ENCODE assay signal across 8 cellular contexts in the genomic region with DNA sequence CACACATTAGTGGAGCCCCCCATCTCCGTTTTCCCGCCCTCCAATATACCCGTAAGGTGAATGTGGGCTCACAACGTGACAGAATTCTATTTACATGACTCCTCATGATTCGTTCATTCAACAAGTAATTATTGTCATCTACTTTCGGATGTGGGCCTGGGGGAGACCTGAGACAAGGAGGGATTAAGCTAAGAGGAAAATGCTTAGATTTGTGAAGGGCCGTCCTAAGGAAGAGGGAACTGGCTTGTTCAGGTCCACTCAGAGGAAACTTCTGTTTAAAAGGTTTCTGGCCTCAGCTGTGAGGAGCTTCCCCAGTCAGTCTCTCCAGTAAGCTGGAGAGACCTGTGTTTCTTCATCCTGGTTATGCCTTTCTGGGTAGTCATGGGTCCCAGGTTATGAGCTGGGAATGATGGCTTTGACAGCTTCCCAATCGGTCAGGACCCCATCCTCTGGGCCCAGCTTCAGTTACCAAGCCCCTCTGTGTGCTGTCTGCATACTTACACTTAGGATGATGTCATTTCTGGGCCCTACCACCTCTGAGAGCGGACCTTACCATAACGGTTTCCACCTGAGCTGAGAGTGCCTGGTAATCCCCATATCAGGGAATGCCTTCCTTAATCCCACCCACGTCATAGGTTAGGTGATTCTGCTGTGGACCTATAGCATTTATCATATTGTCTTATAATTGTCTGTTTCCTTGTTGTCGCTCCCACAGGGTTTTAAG. TPM values are rescaled to one million over a fixed set of nuclear protein-coding genes. Genes with fewer than 3 reads are reported as not detected.
DNase-seq lines count a peak whose midpoint lies in the region; FAIRE-seq and TF ChIP-seq lines count a peak whose summit lies in the region.

No MANE protein-coding gene starts in this region.

- no peak overlapping the region for H2BK12ac ChIP-seq in H9 (ENCODE audit: insufficient read length, low read depth, low read length)
- H2BK12ac ChIP-seq in mesenchymal stem cell (ENCODE audit: low read length in 2 of 2), result no peak overlapping the region

- peak overlapping the region; percentile 88 for H2AFZ ChIP-seq in H9 (ENCODE audit: low read length)
- peak overlapping the region; percentile 73 for H2AFZ ChIP-seq in mesenchymal stem cell (ENCODE audit: low read depth, low read length)

- H3K9me3 ChIP-seq in H9 (ENCODE audit: control insufficient read depth, low read depth, low read length) (no peaks in the 10 kb centered on the region), mesenchymal stem cell (ENCODE audit: control insufficient read depth, low read length) (no peaks in the 10 kb centered on the region)

- H3K27ac ChIP-seq in H9 (ENCODE audit: insufficient read length, low read depth, low read length), result no peak overlapping the region
- no peak overlapping the region for H3K27ac ChIP-seq in mesenchymal stem cell (ENCODE audit: low read length, poor library complexity, severe bottlenecking)

- H4K8ac ChIP-seq in H9 (replicated peaks; ENCODE audit: insufficient read length, low read depth, low read length) (no peak overlapping the region), mesenchymal stem cell (ENCODE audit: low read length) (peak overlapping the region; percentile 89)

- no peaks in the 10 kb centered on the region for H3K27me3 ChIP-seq in H9 (ENCODE audit: insufficient read depth, low read length)
- H3K27me3 ChIP-seq in mesenchymal stem cell (ENCODE audit: control insufficient read depth in 1 of 2, insufficient read depth in 1 of 2, low read length in 2 of 2), result no peaks in the 10 kb centered on the region

- WGBS in H9 (ENCODE audit: extremely low coverage, insufficient read length, low lambda C conversion rate), result no CpG with 5 or more reads among the region's 12 CpGs
- 82% methylated on average over 11 of the region's 12 CpGs for WGBS in mesenchymal stem cell

- no peaks in the 10 kb centered on the region for H4K20me1 ChIP-seq in H9 (ENCODE audit: control insufficient read depth, insufficient read depth, insufficient read length)

- H3K4me3 ChIP-seq in mesenchymal stem cell (ENCODE audit: insufficient read depth in 1 of 2, low read depth in 1 of 2, low read length in 2 of 2), result peak overlapping the region in 1 of 2 experiments; percentile 86

- H3K79me2 ChIP-seq in H9 (ENCODE audit: insufficient read depth, low read length), result peaks cover 4% of the 10 kb centered on the region; the same call in 1 of the 2 replicates

- H3K9me3 Mint-ChIP-seq in H9, result no peaks in the 10 kb centered on the region
- H3K9me3 Mint-ChIP-seq in activated naive CD8-positive, alpha-beta T cell treated with anti-CD3 and anti-CD28 coated beads for 36 hours, result no peaks in the 10 kb centered on the region

- H2BK5ac ChIP-seq in H9 (ENCODE audit: insufficient read length, low read length), result no peak overlapping the region
- H2BK5ac ChIP-seq in mesenchymal stem cell (ENCODE audit: low read depth, low read length, poor library complexity, severe bottlenecking), result no peak overlapping the region

- H3K4me2 ChIP-seq in H9 (ENCODE audit: insufficient read depth, insufficient read length, low read length), result peak overlapping the region; percentile 15
- H3K4me2 ChIP-seq in mesenchymal stem cell (ENCODE audit: low read length, poor library complexity, severe bottlenecking), result peak overlapping the region; percentile 39

- peaks cover 0 to 5% (median 0%) of the 10 kb centered on the region in 3 experiments; a peak in 2 of 7 replicates for H3K36me3 Mint-ChIP-seq in H9 (ENCODE audit: insufficient read depth in 1 of 3, low read depth in 3 of 3)
- H3K36me3 Mint-ChIP-seq in activated naive CD8-positive, alpha-beta T cell treated with anti-CD3 and anti-CD28 coated beads for 36 hours, result peaks cover 6% of the 10 kb centered on the region

- H2BK15ac ChIP-seq in H9 (ENCODE audit: low read depth, low read length) (no peak overlapping the region), mesenchymal stem cell (ENCODE audit: low read depth, poor library complexity, severe bottlenecking) (no peak overlapping the region)

- H3K23ac ChIP-seq in H9 (ENCODE audit: insufficient read length, low read depth, low read length) (no peak overlapping the region), mesenchymal stem cell (ENCODE audit: low read length in 2 of 2) (no peak overlapping the region)

- H3K36me3 ChIP-seq in mesenchymal stem cell (ENCODE audit: control insufficient read depth in 1 of 2, insufficient read depth in 2 of 2, low read depth in 1 of 2, low read length in 2 of 2), result no peaks in the 10 kb centered on the region

- no peak overlapping the region for H3T11ph ChIP-seq in H9 (ENCODE audit: low read length)

- H3K18ac ChIP-seq in H9 (ENCODE audit: insufficient read length, low read depth, low read length) (no peak overlapping the region), mesenchymal stem cell (ENCODE audit: low read depth in 1 of 2, low read length in 2 of 2) (peak overlapping the region in 1 of 2 experiments; percentile 14)

- H2BK120ac ChIP-seq in H9 (ENCODE audit: low read depth, low read length, poor library complexity, severe bottlenecking), result no peak overlapping the region
- H2BK120ac ChIP-seq in mesenchymal stem cell (ENCODE audit: low read depth, low read length), result no peak overlapping the region

- peak overlapping the region in 2 of 3 experiments; percentile 69 to 72; a peak in 2 of 7 replicates for H3K27ac Mint-ChIP-seq in H9
- peak overlapping the region; percentile 80 for H3K27ac Mint-ChIP-seq in activated naive CD8-positive, alpha-beta T cell treated with anti-CD3 and anti-CD28 coated beads for 36 hours

- H3K4ac ChIP-seq in H9 (ENCODE audit: low read depth, low read length), result no peak overlapping the region
- peak overlapping the region in 1 of 2 experiments; percentile 2 for H3K4ac ChIP-seq in mesenchymal stem cell (ENCODE audit: low read depth in 1 of 2, low read length in 2 of 2)

- H2BK20ac ChIP-seq in H9 (ENCODE audit: low read depth, low read length, poor library complexity, severe bottlenecking), result no peak overlapping the region

- H2AK5ac ChIP-seq in H9 (ENCODE audit: insufficient read length, low read length) (no peak overlapping the region), mesenchymal stem cell (ENCODE audit: low read length, severe bottlenecking) (no peak overlapping the region)

- H3K4me1 ChIP-seq in H9 (ENCODE audit: insufficient read depth, low read length) (peaks cover 2% of the 10 kb centered on the region; the same call in 1 of the 2 replicates), mesenchymal stem cell (ENCODE audit: control insufficient read depth, insufficient read depth, low read depth, low read length) (peaks cover 2% of the 10 kb centered on the region)

- H3K79me1 ChIP-seq in H9 (ENCODE audit: insufficient read depth, low read depth, low read length, poor library complexity, severe bottlenecking) (no peaks in the 10 kb centered on the region), mesenchymal stem cell (replicated peaks; ENCODE audit: low read length, poor library complexity, severe bottlenecking) (peaks cover 27% of the 10 kb centered on the region)

- H3K4me1 Mint-ChIP-seq in H9, result peaks cover 40 to 48% of the 10 kb centered on the region in 2 experiments
- H3K4me1 Mint-ChIP-seq in activated naive CD8-positive, alpha-beta T cell treated with anti-CD3 and anti-CD28 coated beads for 36 hours, result peaks cover 30% of the 10 kb centered on the region

- TF ChIP-seq CTCF in H9 (conservative IDR thresholded peaks at IDR 0.05) (no peak), D721Med (IDR thresholded peaks at IDR 0.05; ENCODE audit: insufficient read depth, missing control alignments) (no peak)

- no peak overlapping the region for H3K9ac ChIP-seq in H9 (ENCODE audit: extremely low read depth, insufficient read length, low read length)
- peak overlapping the region; percentile 92 for H3K9ac ChIP-seq in mesenchymal stem cell (ENCODE audit: low read length)

- peak overlapping the region; percentile 83 to 88 for H3K4me3 Mint-ChIP-seq in H9
- peak overlapping the region; percentile 85 for H3K4me3 Mint-ChIP-seq in activated naive CD8-positive, alpha-beta T cell treated with anti-CD3 and anti-CD28 coated beads for 36 hours

- H3K14ac ChIP-seq in H9 (ENCODE audit: insufficient read depth, low read length) (no peak overlapping the region), mesenchymal stem cell (ENCODE audit: low read length in 2 of 2) (no peak overlapping the region)

- FAIRE-seq in frontal cortex (lab: Jason Lieb, UNC), result no peak
- no peak for FAIRE-seq in D721Med (lab: Jason Lieb, UNC)

- DNase-seq in ACHN, result peak; percentile 1
- DNase-seq in H9, result no peak
- DNase-seq in activated naive CD8-positive, alpha-beta T cell treated with anti-CD3 and anti-CD28 coated beads for 36 hours, result no peak
- DNase-seq in mesenchymal stem cell, result no peak
- DNase-seq in frontal cortex (ENCODE audit: low spot score in 2 of 2), result no peak
- DNase-seq in D721Med (ENCODE audit: insufficient read length, low spot score), result no peak
- no peak for DNase-seq in retina
- no peak for DNase-seq in T-helper 9 cell

- peaks cover 6% of the 10 kb centered on the region for H3K23me2 ChIP-seq in H9 (ENCODE audit: insufficient read length, low read depth, low read length, poor library complexity, severe bottlenecking)

- H4K91ac ChIP-seq in H9 (ENCODE audit: insufficient read length, low read depth, low read length), result no peak overlapping the region
- H4K91ac ChIP-seq in mesenchymal stem cell (ENCODE audit: low read length), result no peak overlapping the region

- H3K56ac ChIP-seq in H9 (ENCODE audit: insufficient read length, low read depth, low read length), result no peak overlapping the region

- H3K27me3 Mint-ChIP-seq in H9 (ENCODE audit: low read depth), result no peaks in the 10 kb centered on the region
- no peaks in the 10 kb centered on the region for H3K27me3 Mint-ChIP-seq in activated naive CD8-positive, alpha-beta T cell treated with anti-CD3 and anti-CD28 coated beads for 36 hours

- H4K5ac ChIP-seq in H9 (ENCODE audit: insufficient read length, low read depth, low read length), result no peak overlapping the region

- in situ Hi-C loops in ACHN (cut with HindIII; ENCODE audit: low pct_ligation_motif_present, low pct_unique_long_range_greater_than_20kb, low sequenced_read_pairs), result no loop called here

RNA-seq across cellular contexts. Expression of a gene that starts 0.7 kb away (rescaled TPM):
- total RNA-seq in H9 (2021) (59.7 and 61.6 TPM in 2 replicates), frontal cortex (79.5 TPM)
- 10 to 100 TPM; 47.3 to 48.2 TPM for total RNA-seq in activated naive CD8-positive, alpha-beta T cell treated with anti-CD3 and anti-CD28 coated beads for 36 hours
- polyA plus RNA-seq in mesenchymal stem cell (2013, experiment 1 of 2), result 40.9 TPM
- polyA plus RNA-seq in mesenchymal stem cell (2013, experiment 2 of 2), result 42.1 TPM

RNA-seq across cellular contexts. Expression of a gene that starts 49.3 kb away (rescaled TPM):
- 109 and 115 TPM in 2 replicates for total RNA-seq in H9 (2021)
- 100 to 1,000 TPM in 1 of 2 experiments, 10 to 100 TPM in 1; 99.0 to 108 TPM for total RNA-seq in activated naive CD8-positive, alpha-beta T cell treated with anti-CD3 and anti-CD28 coated beads for 36 hours
- 54.2 TPM for polyA plus RNA-seq in mesenchymal stem cell (2013, experiment 1 of 2)
- polyA plus RNA-seq in mesenchymal stem cell (2013, experiment 2 of 2), result 50.2 TPM
- total RNA-seq in frontal cortex, result 48.1 TPM
